Comparison of ENCODE assay signal across 8 cellular contexts in genomic region chr5:139275536-139276297, GRCh38. TPM values are rescaled to one million over a fixed set of nuclear protein-coding genes. Genes with fewer than 3 reads are reported as not detected.
DNase-seq lines count a peak whose midpoint lies in the region; ATAC-seq and TF ChIP-seq lines count a peak whose summit lies in the region.

No MANE protein-coding gene starts in this region.

- H3K36me3 ChIP-seq in suprapubic skin, result peaks cover 13% of the 10 kb centered on the region

- no peaks in the 10 kb centered on the region for H3K9me3 Mint-ChIP-seq in T-helper 1 cell treated with Interleukin-12 subunit alpha and Interleukin-12 subunit beta and Interleukin-4 antibody, amounts not matched to agents 30 μg/mL and 1 μg/mL, for 36 hours

- intact Hi-C loops in right cardiac atrium (cut with DNase I) (no loop called here), Right ventricle myocardium superior (cut with DNase I) (no loop called here)

- H3K27ac ChIP-seq in right cardiac atrium (ENCODE audit: low read length) (peak overlapping the region; percentile 42), suprapubic skin (peak overlapping the region; percentile 81)

- DNase-seq in right cardiac atrium (no peak), Right ventricle myocardium superior (no peak), fibroblast of mammary gland (ENCODE audit: low read depth) (no peak), suprapubic skin (ENCODE audit: low spot score in 2 of 2) (no peak), NCI-H2171 (lab: John Stamatoyannopoulos, UW) (no peak)

- no peaks in the 10 kb centered on the region for H3K27me3 Mint-ChIP-seq in T-helper 1 cell treated with Interleukin-12 subunit alpha and Interleukin-12 subunit beta and Interleukin-4 antibody, amounts not matched to agents 30 μg/mL and 1 μg/mL, for 36 hours (ENCODE audit: low read depth)

- H3K27me3 ChIP-seq in right cardiac atrium (ENCODE audit: control insufficient read depth, insufficient read depth) (no peaks in the 10 kb centered on the region), suprapubic skin (no peaks in the 10 kb centered on the region)

- 84% methylated on average over 6 of the region's 6 CpGs for WGBS in right cardiac atrium
- 58% methylated on average over 6 of the region's 6 CpGs for WGBS in suprapubic skin

- H3K4me1 ChIP-seq in right cardiac atrium (ENCODE audit: control insufficient read depth, insufficient read depth, low read length) (peaks cover 4% of the 10 kb centered on the region), suprapubic skin (peaks cover 66% of the 10 kb centered on the region)

- TF ChIP-seq CTCF in fibroblast of mammary gland (conservative IDR thresholded peaks at IDR 0.05; ENCODE audit: control insufficient read depth, insufficient read depth, low read depth, low read length), result no peak
- TF ChIP-seq CTCF in suprapubic skin (IDR thresholded peaks at IDR 0.05), result no peak

- H3K9me3 ChIP-seq in right cardiac atrium (ENCODE audit: control insufficient read depth, low read length) (no peaks in the 10 kb centered on the region), suprapubic skin (no peaks in the 10 kb centered on the region)

- peaks cover 13% of the 10 kb centered on the region for H3K36me3 Mint-ChIP-seq in T-helper 1 cell treated with Interleukin-12 subunit alpha and Interleukin-12 subunit beta and Interleukin-4 antibody, amounts not matched to agents 30 μg/mL and 1 μg/mL, for 36 hours (ENCODE audit: low read depth)

- TF ChIP-seq POLR2A in suprapubic skin (IDR thresholded peaks at IDR 0.05), result no peak

- H3K4me1 Mint-ChIP-seq in T-helper 1 cell treated with Interleukin-12 subunit alpha and Interleukin-12 subunit beta and Interleukin-4 antibody, amounts not matched to agents 30 μg/mL and 1 μg/mL, for 36 hours (ENCODE audit: low read depth), result peaks cover 43% of the 10 kb centered on the region

- peak overlapping the region; percentile 72 for H3K27ac Mint-ChIP-seq in T-helper 1 cell treated with Interleukin-12 subunit alpha and Interleukin-12 subunit beta and Interleukin-4 antibody, amounts not matched to agents 30 μg/mL and 1 μg/mL, for 36 hours

- H3K4me3 Mint-ChIP-seq in T-helper 1 cell treated with Interleukin-12 subunit alpha and Interleukin-12 subunit beta and Interleukin-4 antibody, amounts not matched to agents 30 μg/mL and 1 μg/mL, for 36 hours, result peak overlapping the region; percentile 80

- ATAC-seq in right cardiac atrium (no peak), Right ventricle myocardium superior (ENCODE audit: poor library complexity) (no peak), GM21526 (IDR thresholded peaks at IDR 0.05; ENCODE audit: low FRiP score, unreplicated experiment) (no peak), HG02678 (IDR thresholded peaks at IDR 0.05; ENCODE audit: unreplicated experiment) (no peak)

- H3K4me3 ChIP-seq in right cardiac atrium (ENCODE audit: low read length), result no peak overlapping the region
- H3K4me3 ChIP-seq in fibroblast of mammary gland (ENCODE audit: control insufficient read depth, low read depth, low read length), result peak overlapping the region; percentile 43
- no peak overlapping the region for H3K4me3 ChIP-seq in suprapubic skin

- no peak for TF ChIP-seq EP300 in suprapubic skin (IDR thresholded peaks at IDR 0.05)

RNA-seq across cellular contexts. Expression of gene MATR3, which starts 17.8 kb away (rescaled TPM):
- total RNA-seq in right cardiac atrium, result 100 to 1,000 TPM; 144 to 162 (median 147) TPM
- 151 TPM for polyA plus RNA-seq in right cardiac atrium
- 111 TPM for total RNA-seq in Right ventricle myocardium superior
- 100 to 1,000 TPM; 115 to 192 (median 129) TPM for total RNA-seq in suprapubic skin
